In genomic region chr10:96401036-96401435, GRCh38 we compare ENCODE assay signal across 1 cellular context.
A peak's percentile ranks its signal among the peaks of the same experiment; 100 is the strongest.
TF ChIP-seq lines count a peak whose summit lies in the region.

No MANE protein-coding gene starts in this region.

TF ChIP-seq in HEK293, 187 proteins besides CTCF, POLR2A, EP300 and RAD21 (continued from another document):
- TF ChIP-seq, protein P1, sequence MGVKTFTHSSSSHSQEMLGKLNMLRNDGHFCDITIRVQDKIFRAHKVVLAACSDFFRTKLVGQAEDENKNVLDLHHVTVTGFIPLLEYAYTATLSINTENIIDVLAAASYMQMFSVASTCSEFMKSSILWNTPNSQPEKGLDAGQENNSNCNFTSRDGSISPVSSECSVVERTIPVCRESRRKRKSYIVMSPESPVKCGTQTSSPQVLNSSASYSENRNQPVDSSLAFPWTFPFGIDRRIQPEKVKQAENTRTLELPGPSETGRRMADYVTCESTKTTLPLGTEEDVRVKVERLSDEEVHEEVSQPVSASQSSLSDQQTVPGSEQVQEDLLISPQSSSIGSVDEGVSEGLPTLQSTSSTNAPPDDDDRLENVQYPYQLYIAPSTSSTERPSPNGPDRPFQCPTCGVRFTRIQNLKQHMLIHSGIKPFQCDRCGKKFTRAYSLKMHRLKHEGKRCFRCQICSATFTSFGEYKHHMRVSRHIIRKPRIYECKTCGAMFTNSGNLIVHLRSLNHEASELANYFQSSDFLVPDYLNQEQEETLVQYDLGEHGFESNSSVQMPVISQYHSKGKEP (tag by site-specific recombination; IDR thresholded peaks at IDR 0.05), result 0 out of 2 replicates have a peak, but pooled peaks have one; percentile 23
- no peak for TF ChIP-seq HOXA7 (CRISPR knock-in tag; IDR thresholded peaks at IDR 0.05; ENCODE audit: borderline replicate concordance)
- TF ChIP-seq ZNF416 (tag by site-specific recombination; IDR thresholded peaks at IDR 0.05), result no peak
